Comparison of ENCODE assay signal across 8 cellular contexts in the genomic region with DNA sequence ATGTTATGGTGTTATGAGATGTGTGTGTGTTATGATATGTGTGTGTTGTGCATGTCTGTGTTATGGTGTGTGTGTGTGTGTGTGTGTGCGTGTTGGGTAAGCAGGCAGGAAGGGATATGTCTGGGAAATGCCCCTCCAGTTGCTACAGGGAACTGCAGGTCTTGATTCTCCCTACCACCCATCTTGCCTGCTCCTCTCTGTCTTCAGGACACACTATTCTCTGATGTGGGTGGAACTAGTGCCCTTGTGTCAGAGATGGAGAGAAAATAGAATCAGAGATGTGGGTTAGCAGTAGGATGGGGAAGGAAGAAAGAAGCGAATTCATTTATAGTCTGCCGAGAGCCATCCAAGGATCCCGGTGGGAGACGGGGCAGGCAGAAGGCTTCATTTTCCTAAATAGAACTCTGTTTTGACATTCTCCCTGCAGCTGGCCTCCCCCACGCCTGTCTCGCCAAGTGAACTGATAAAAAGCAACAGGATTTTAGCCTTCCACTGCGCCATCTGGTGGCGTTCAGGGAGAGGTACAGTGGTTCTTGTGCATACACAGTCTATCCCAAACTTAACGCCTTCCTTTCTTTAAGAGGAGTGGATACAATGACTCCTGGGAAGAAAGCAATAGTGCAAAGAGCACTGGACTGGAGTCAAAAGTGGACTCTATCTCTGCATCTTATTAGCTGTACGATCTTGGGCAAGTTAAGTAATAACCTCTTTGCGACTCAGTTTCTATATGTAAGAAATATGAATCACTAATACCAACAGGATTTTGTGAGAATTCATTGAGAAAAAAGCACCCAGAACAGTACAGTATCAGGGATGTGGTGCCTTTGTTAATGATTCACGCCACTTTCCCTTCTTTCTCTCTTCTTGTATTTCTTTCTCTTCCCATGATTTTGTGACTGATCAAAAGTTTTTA. TPM values are rescaled to one million over a fixed set of nuclear protein-coding genes. Genes with fewer than 3 reads are reported as not detected.
A peak's percentile ranks its signal among the peaks of the same experiment; 100 is the strongest.
DNase-seq lines count a peak whose midpoint lies in the region; ATAC-seq, FAIRE-seq and TF ChIP-seq lines count a peak whose summit lies in the region.

No MANE protein-coding gene starts in this region.

- peaks cover 3 to 10% (median 5%) of the 10 kb centered on the region in 4 donors for H3K4me1 Mint-ChIP-seq in naive thymus-derived CD8-positive, alpha-beta T cell

- peak overlapping the region; percentile 75 for H2AFZ ChIP-seq in OCI-LY3 (ENCODE audit: low read depth, low read length)

- H3K27ac Mint-ChIP-seq in naive thymus-derived CD8-positive, alpha-beta T cell, result peak overlapping the region in 1 of 10 donors; percentile 85

- H3K9ac ChIP-seq in OCI-LY3 (ENCODE audit: low read length), result peak overlapping the region; percentile 22

- H3K4me1 ChIP-seq in OCI-LY3 (ENCODE audit: low read length), result peaks cover 5% of the 10 kb centered on the region

- peaks cover 0 to 12% (median 3%) of the 10 kb centered on the region in 5 donors for H3K27me3 Mint-ChIP-seq in naive thymus-derived CD8-positive, alpha-beta T cell

- DNase-seq in COLO829 (ENCODE audit: low spot score) (peak; percentile 75), HTR-8/SVneo (ENCODE audit: insufficient read length, low spot score) (peak; percentile 69), epithelial cell of esophagus (ENCODE audit: low read depth) (peak; percentile 84)
- peak; percentile 64 for DNase-seq in activated CD8-positive, alpha-beta memory T cell treated with anti-CD3 and anti-CD28 coated beads, Interleukin-2, amount 50 U/mL, for 4 hours
- DNase-seq in naive thymus-derived CD8-positive, alpha-beta T cell, result peak; percentile 39 to 76 (median 54)
- peak; percentile 70 for DNase-seq in stimulated activated naive CD8-positive, alpha-beta T cell treated with anti-CD3 and anti-CD28 coated beads, Interleukin-15, Interleukin-2, amounts not matched to agents 100 U/mL and 50 U/mL, for 24 hours

- H3K9me3 ChIP-seq in OCI-LY3 (ENCODE audit: insufficient read depth, low read length), result no peaks in the 10 kb centered on the region

- peak; percentile 80 for FAIRE-seq in HTR-8/SVneo (lab: Jason Lieb, UNC)

- H3K27ac ChIP-seq in OCI-LY3 (ENCODE audit: low read length), result no peak overlapping the region

- no peaks in the 10 kb centered on the region for H3K36me3 ChIP-seq in OCI-LY3 (replicated peaks; ENCODE audit: low read depth, low read length)

- H3K36me3 Mint-ChIP-seq in naive thymus-derived CD8-positive, alpha-beta T cell, result no peaks in the 10 kb centered on the region

- peak overlapping the region; percentile 59 for H3K4me3 ChIP-seq in OCI-LY3 (ENCODE audit: low read length)
- no peak overlapping the region for H3K4me3 ChIP-seq in epithelial cell of esophagus (ENCODE audit: low read length)

- peak; percentile 99 for TF ChIP-seq CTCF in OCI-LY3 (IDR thresholded peaks at IDR 0.05; ENCODE audit: low read depth, low read length)
- TF ChIP-seq CTCF in epithelial cell of esophagus (IDR thresholded peaks at IDR 0.05; ENCODE audit: insufficient read depth, low read depth, low read length, missing control alignments), result peak; percentile 97

- POLR2A ChIA-PET in naive thymus-derived CD8-positive, alpha-beta T cell (lab: Charles Lee), result interaction anchor here (0.6 to 0.8 kb wide), 2 partner anchors 154 to 569 kb away, joined by 3 read pairs; no protein-coding TSS in a partner anchor

- H3K9me3 Mint-ChIP-seq in naive thymus-derived CD8-positive, alpha-beta T cell, result no peaks in the 10 kb centered on the region

- peak overlapping the region; percentile 73 for H3K4me2 ChIP-seq in OCI-LY3 (ENCODE audit: low read length)

- no peaks in the 10 kb centered on the region for H4K20me1 ChIP-seq in OCI-LY3 (ENCODE audit: insufficient read depth, low read length)

- peak; percentile 72 for ATAC-seq in GM19467 (IDR thresholded peaks at IDR 0.05; ENCODE audit: unreplicated experiment)
- peak; percentile 75 to 87 for ATAC-seq in naive thymus-derived CD8-positive, alpha-beta T cell
- peak; percentile 68 for ATAC-seq in stimulated activated naive CD8-positive, alpha-beta T cell treated with anti-CD3 and anti-CD28 coated beads, Interleukin-15, Interleukin-2, amounts not matched to agents 100 U/mL and 50 U/mL, for 24 hours

- no peaks in the 10 kb centered on the region for H3K79me2 ChIP-seq in OCI-LY3 (ENCODE audit: low read length)

- H3K4me3 Mint-ChIP-seq in naive thymus-derived CD8-positive, alpha-beta T cell, result peak overlapping the region in 4 of 10 donors; percentile 27 to 49 (median 40)

- peaks cover 17% of the 10 kb centered on the region for H3K27me3 ChIP-seq in OCI-LY3 (ENCODE audit: low read depth, low read length)

RNA-seq across cellular contexts. Expression of gene MGST2, which starts 14.1 kb away (rescaled TPM):
- total RNA-seq in naive thymus-derived CD8-positive, alpha-beta T cell, result under 1 TPM in 1 of 2 experiments, not detected in 1; 0.66 TPM
- polyA plus RNA-seq in naive thymus-derived CD8-positive, alpha-beta T cell, result 1 to 10 TPM in 2 of 3 donors, under 1 TPM in 1; 0.39 to 1.6 (median 1.5) TPM
